Comparison of ENCODE assay signal across 16 cellular contexts in the genomic region with DNA sequence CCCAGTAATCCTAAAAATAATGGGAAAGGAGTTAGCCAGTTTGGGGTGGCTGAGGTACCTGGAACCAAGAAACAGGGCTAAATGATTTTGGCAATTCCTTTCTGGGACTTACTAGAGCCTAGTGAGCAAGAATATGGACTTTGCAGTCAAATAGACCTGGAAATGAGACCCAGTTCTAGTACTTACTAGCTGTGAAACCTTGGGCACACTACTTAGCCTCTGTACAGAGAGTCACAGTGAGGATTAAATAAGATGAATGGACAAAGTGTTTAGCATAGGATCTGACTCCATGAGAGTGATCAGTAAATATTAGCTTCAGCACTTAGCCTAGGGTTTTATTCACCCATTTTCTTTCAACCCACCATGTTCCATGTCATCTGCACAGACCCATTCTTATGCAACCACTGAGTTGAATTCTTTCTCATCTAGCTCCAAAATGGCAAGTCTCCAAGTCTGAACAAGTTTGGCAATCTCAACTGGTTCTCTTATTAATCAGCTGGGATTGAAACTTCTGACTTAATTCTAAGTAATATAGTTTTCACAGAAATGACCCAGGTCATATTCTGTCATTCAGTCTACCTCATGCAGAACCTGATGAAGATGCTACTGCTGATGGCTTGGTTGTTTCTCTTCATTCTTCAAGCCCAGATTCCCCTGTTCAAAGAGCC. TPM values are rescaled to one million over a fixed set of nuclear protein-coding genes. Genes with fewer than 3 reads are reported as not detected.
DNase-seq lines count a peak whose midpoint lies in the region; ATAC-seq, FAIRE-seq and TF ChIP-seq lines count a peak whose summit lies in the region.
"Had no signal": no experiment of that assay in that cellular context is flagged by ENCODE, and none has a peak within 500 bp of the region (broad histone marks: within the 10 kb centered on the region; RNA-seq: fewer than 3 reads in every experiment).

No MANE protein-coding gene starts in this region.

- H3K9me3 Mint-ChIP-seq in activated CD4-positive, alpha-beta T cell treated with anti-CD3 and anti-CD28 coated beads for 36 hours (ENCODE audit: low read depth), result no peaks in the 10 kb centered on the region
- no peaks in the 10 kb centered on the region for H3K9me3 Mint-ChIP-seq in astrocyte (ENCODE audit: unreplicated experiment)

- CTCF ChIA-PET in activated CD4-positive, alpha-beta T cell treated with anti-CD3 and anti-CD28 coated beads for 36 hours (lab: Charles Lee), result interaction anchor here (0.7 to 1.3 kb wide), 5 partner anchors 8 to 153 kb away, joined by 3 to 6 read pairs (median 3); partner anchors contain the start of gene SORL1

- H3K27me3 ChIP-seq in astrocyte (ENCODE audit: insufficient read depth, low read length) (peaks cover 19% of the 10 kb centered on the region), right lobe of liver (no peaks in the 10 kb centered on the region)
- H3K27me3 ChIP-seq: colonic mucosa had no signal

- no peak overlapping the region for H3K4me3 Mint-ChIP-seq in activated CD4-positive, alpha-beta T cell treated with anti-CD3 and anti-CD28 coated beads for 36 hours
- H3K4me3 Mint-ChIP-seq in astrocyte (ENCODE audit: unreplicated experiment), result no peak overlapping the region

- no peak overlapping the region for H3K4me3 ChIP-seq in astrocyte (ENCODE audit: insufficient read depth, low read depth, low read length)
- no peak overlapping the region for H3K4me3 ChIP-seq in right lobe of liver
- H3K4me3 ChIP-seq: colonic mucosa, HAP-1 had no signal

- no peaks in the 10 kb centered on the region for H3K4me1 ChIP-seq in astrocyte (ENCODE audit: insufficient read depth, low read length)
- peaks cover 0 to 12% (median 0%) of the 10 kb centered on the region in 4 donors for H3K4me1 ChIP-seq in right lobe of liver
- H3K4me1 ChIP-seq: colonic mucosa had no signal

- intact Hi-C loops in activated CD4-positive, alpha-beta T cell treated with anti-CD3 and anti-CD28 coated beads for 36 hours (cut with DNase I, micrococcal nuclease), result no loop called here
- intact Hi-C loops in right lobe of liver (cut with DNase I), result no loop called here

- POLR2A ChIA-PET in activated CD4-positive, alpha-beta T cell treated with anti-CD3 and anti-CD28 coated beads for 36 hours (lab: Charles Lee), result interaction anchor here (0.6 to 1.2 kb wide), 5 partner anchors 14 to 42 kb away, joined by 3 to 12 read pairs (median 3); no protein-coding TSS in a partner anchor

- H3K27ac ChIP-seq in astrocyte (ENCODE audit: low read depth, low read length) (no peak overlapping the region), right lobe of liver (peak overlapping the region in 1 of 3 donors; percentile 6)
- H3K27ac ChIP-seq: colonic mucosa, epithelial cell of prostate, KMS-11 had no signal

- H3K27me3 Mint-ChIP-seq in activated CD4-positive, alpha-beta T cell treated with anti-CD3 and anti-CD28 coated beads for 36 hours, result no peaks in the 10 kb centered on the region
- peaks cover 21% of the 10 kb centered on the region for H3K27me3 Mint-ChIP-seq in astrocyte (ENCODE audit: low read depth, unreplicated experiment)

- H3K9ac ChIP-seq in astrocyte (ENCODE audit: low read length), result no peak overlapping the region
- H3K9ac ChIP-seq: KMS-11 had no signal

- H2AFZ ChIP-seq in astrocyte (ENCODE audit: low read depth, low read length), result no peak overlapping the region

- peak overlapping the region; percentile 61 for H3K27ac Mint-ChIP-seq in activated CD4-positive, alpha-beta T cell treated with anti-CD3 and anti-CD28 coated beads for 36 hours
- no peak overlapping the region for H3K27ac Mint-ChIP-seq in astrocyte (ENCODE audit: unreplicated experiment)

- H3K79me2 ChIP-seq in astrocyte (ENCODE audit: insufficient read depth, low read length), result no peaks in the 10 kb centered on the region

- peak; percentile 85 for FAIRE-seq in GM12891 (lab: Jason Lieb, UNC)
- no peak for FAIRE-seq in astrocyte (lab: Jason Lieb, UNC)
- FAIRE-seq: small intestine, TTC549 had no signal

- H3K4me2 ChIP-seq in astrocyte (ENCODE audit: low read length), result no peak overlapping the region
- H3K4me2 ChIP-seq: KMS-11 had no signal

- peaks cover 49% of the 10 kb centered on the region for H3K4me1 Mint-ChIP-seq in activated CD4-positive, alpha-beta T cell treated with anti-CD3 and anti-CD28 coated beads for 36 hours
- H3K4me1 Mint-ChIP-seq in astrocyte (ENCODE audit: low read depth, unreplicated experiment), result no peaks in the 10 kb centered on the region

- H3K36me3 Mint-ChIP-seq in activated CD4-positive, alpha-beta T cell treated with anti-CD3 and anti-CD28 coated beads for 36 hours (ENCODE audit: low read depth), result peaks cover 1% of the 10 kb centered on the region
- no peaks in the 10 kb centered on the region for H3K36me3 Mint-ChIP-seq in astrocyte (ENCODE audit: low read depth, unreplicated experiment)

- no peak for DNase-seq in activated CD4-positive, alpha-beta T cell treated with anti-CD3 and anti-CD28 coated beads for 36 hours
- DNase-seq in activated CD4-positive, alpha-beta T cell treated with anti-CD3 and anti-CD28 coated beads, Interleukin-2, amount 50 U/mL, for 1 hour, result no peak
- DNase-seq in GM12891 (ENCODE audit: insufficient read length, low spot score) (no peak), astrocyte (ENCODE audit: low read depth) (peak; percentile 26), right lobe of liver (no peak), LoVo (ENCODE audit: low spot score) (no peak)
- DNase-seq: colonic mucosa, NCI-H187, nucleus accumbens, small intestine had no signal

- H3K9me3 ChIP-seq in astrocyte (ENCODE audit: insufficient read depth, low read depth, low read length) (no peaks in the 10 kb centered on the region), right lobe of liver (no peaks in the 10 kb centered on the region)
- H3K9me3 ChIP-seq: colonic mucosa, HAP-1 had no signal

- TF ChIP-seq POLR2A in GM12891 (IDR thresholded peaks at IDR 0.05; ENCODE audit: low read depth, low read length) (no peak), right lobe of liver (IDR thresholded peaks at IDR 0.05) (no peak)

- no peaks in the 10 kb centered on the region for H4K20me1 ChIP-seq in astrocyte (ENCODE audit: insufficient read depth, low read length)

- H3K36me3 ChIP-seq in astrocyte (ENCODE audit: insufficient read depth, low read length) (no peaks in the 10 kb centered on the region), right lobe of liver (no peaks in the 10 kb centered on the region)
- H3K36me3 ChIP-seq: colonic mucosa, HAP-1 had no signal

- ATAC-seq in activated CD4-positive, alpha-beta T cell treated with anti-CD3 and anti-CD28 coated beads for 36 hours, result peak; percentile 81
- ATAC-seq in right lobe of liver (peak; percentile 65 to 84 (median 78)), GM21528 (IDR thresholded peaks at IDR 0.05; ENCODE audit: low FRiP score, unreplicated experiment) (no peak), HG03520 (IDR thresholded peaks at IDR 0.05; ENCODE audit: unreplicated experiment) (no peak)

- TF ChIP-seq CTCF in astrocyte (IDR thresholded peaks at IDR 0.05; ENCODE audit: insufficient read depth, low read depth, low read length) (no peak), right lobe of liver (IDR thresholded peaks at IDR 0.05) (no peak)

TF ChIP-seq in GM12891, 5 proteins besides CTCF, POLR2A, EP300 and RAD21:
- no peak for TF ChIP-seq POLR2AphosphoS5 (IDR thresholded peaks at IDR 0.05; ENCODE audit: low read depth, low read length)
- TF ChIP-seq PAX5 (IDR thresholded peaks at IDR 0.05; ENCODE audit: insufficient read depth, low read length, severe bottlenecking), result no peak
- no peak for TF ChIP-seq POU2F2 (IDR thresholded peaks at IDR 0.05; ENCODE audit: low read depth, low read length)
- TF ChIP-seq SPI1 (IDR thresholded peaks at IDR 0.05; ENCODE audit: low read depth, low read length), result no peak

RNA-seq across cellular contexts. Expression of gene SORL1, which starts 15.0 kb away (rescaled TPM):
- total RNA-seq in activated CD4-positive, alpha-beta T cell treated with anti-CD3 and anti-CD28 coated beads for 36 hours, result 10 to 100 TPM; 53.5 to 68.0 TPM
- 49.9 TPM for polyA plus RNA-seq in GM12891 (2012; ENCODE audit: low read depth, missing spikeins)
- total RNA-seq in astrocyte (4.1 and 7.2 TPM in 2 replicates), right lobe of liver (100 to 1,000 TPM in 2 of 6 experiments, 10 to 100 TPM in 4; 45.2 to 137 (median 73.8) TPM)

Comparison
In these comparisons a context has a peak if more than half of its experiments do, and no peak if none do; other contexts are left out.
1. ATAC-seq: peak in activated CD4-positive, alpha-beta T cell treated with anti-CD3 and anti-CD28 coated beads for 36 hours (single experiment) and right lobe of liver (4 of 4); none in GM21528 (single experiment) and HG03520 (single experiment).